Comparison of ENCODE assay signal across 1 cellular context in genomic region chr14:69818760-69819191, GRCh38.
TF ChIP-seq lines count a peak whose summit lies in the region.

No MANE protein-coding gene starts in this region.

TF ChIP-seq in GM23338, 12 proteins besides CTCF, POLR2A, EP300 and RAD21 (continued from another document):
- TF ChIP-seq ZNF462 (CRISPR knock-in tag; IDR thresholded peaks at IDR 0.05) (no peak), EZH2phosphoT487 (IDR thresholded peaks at IDR 0.05; ENCODE audit: unreplicated experiment) (no peak)
